ENCODE assay signal across 8 cellular contexts in the genomic region with DNA sequence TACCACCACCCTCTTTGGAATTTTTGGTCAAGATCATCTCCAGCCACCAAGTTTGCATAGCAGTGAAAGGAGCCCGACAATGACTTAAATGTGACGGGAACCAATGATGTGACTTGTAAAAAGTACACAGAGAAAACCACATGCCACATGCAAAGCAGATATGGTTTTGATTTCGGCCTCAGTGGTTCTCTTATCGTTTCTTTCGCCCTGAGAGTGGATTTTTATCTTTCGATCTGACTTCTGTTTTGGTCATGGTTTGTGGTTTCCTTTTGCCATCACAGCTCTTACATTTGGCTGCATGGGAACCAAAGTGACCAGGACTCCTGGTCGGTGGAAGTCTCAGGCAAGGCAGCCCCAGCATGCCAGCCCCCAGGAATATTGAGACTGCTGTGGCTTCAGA. TPM values are rescaled to one million over a fixed set of nuclear protein-coding genes. Genes with fewer than 3 reads are reported as not detected.
A peak's percentile ranks its signal among the peaks of the same experiment; 100 is the strongest.
DNase-seq lines count a peak whose midpoint lies in the region; ATAC-seq lines count a peak whose summit lies in the region.

No MANE protein-coding gene starts in this region.

- peak; percentile 28 to 34 for ATAC-seq in CD4-positive, CD25-positive, alpha-beta regulatory T cell (ENCODE audit: low read depth in 2 of 2)
- peak; percentile 99 for ATAC-seq in GM19395 (IDR thresholded peaks at IDR 0.05; ENCODE audit: unreplicated experiment)
- peak; percentile 98 for ATAC-seq in HG03196 (IDR thresholded peaks at IDR 0.05; ENCODE audit: unreplicated experiment)

- peaks cover 0 to 2% (median 0%) of the 10 kb centered on the region in 7 donors for H3K9me3 Mint-ChIP-seq in CD4-positive, CD25-positive, alpha-beta regulatory T cell

- H3K27ac ChIP-seq in CD4-positive, CD25-positive, alpha-beta regulatory T cell (ENCODE audit: insufficient read depth, low read length, poor library complexity, severe bottlenecking): no peak overlapping the region

- H3K36me3 ChIP-seq in CD4-positive, CD25-positive, alpha-beta regulatory T cell (ENCODE audit: control insufficient read depth, insufficient read depth, low read length): no peaks in the 10 kb centered on the region

- peaks cover 7 to 18% (median 11%) of the 10 kb centered on the region in 4 donors for H3K4me1 Mint-ChIP-seq in CD4-positive, CD25-positive, alpha-beta regulatory T cell

- peaks cover 73% of the 10 kb centered on the region for H3K27me3 Mint-ChIP-seq in CD4-positive, CD25-positive, alpha-beta regulatory T cell

- H3K9me3 ChIP-seq in CD4-positive, CD25-positive, alpha-beta regulatory T cell (ENCODE audit: control insufficient read depth in 2 of 2, low read length in 2 of 2): no peaks in the 10 kb centered on the region

- peaks cover 9% of the 10 kb centered on the region for H3K27me3 ChIP-seq in CD4-positive, CD25-positive, alpha-beta regulatory T cell (ENCODE audit: control insufficient read depth, insufficient read depth, low read length)

- DNase-seq in CD4-positive, CD25-positive, alpha-beta regulatory T cell: peak in 1 of 3 donors; percentile 26
- peak; percentile 49 to 59 for DNase-seq in activated T-cell treated with anti-CD3 and anti-CD28 coated beads, Interleukin-2, amount 50 U/mL, for 48 hours
- DNase-seq in HK-2 (ENCODE audit: unreplicated experiment): no peak
- DNase-seq in anterior cingulate cortex (lab: John Stamatoyannopoulos, UW): no peak
- no peak for DNase-seq in activated gamma-delta T cell treated with Interleukin-2 at 50 U/mL for 16 hours
- DNase-seq in NCI-H146 treated with DMSO at 0.1 percent for 48 hours (lab: John Stamatoyannopoulos, UW; ENCODE audit: unreplicated experiment): no peak

- no peak overlapping the region for H3K27ac Mint-ChIP-seq in CD4-positive, CD25-positive, alpha-beta regulatory T cell

- H3K4me1 ChIP-seq in CD4-positive, CD25-positive, alpha-beta regulatory T cell (ENCODE audit: control insufficient read depth, insufficient read depth, low read length, poor library complexity, severe bottlenecking): peaks cover 4% of the 10 kb centered on the region

- no peaks in the 10 kb centered on the region for H3K36me3 Mint-ChIP-seq in CD4-positive, CD25-positive, alpha-beta regulatory T cell

- H3K4me3 ChIP-seq in CD4-positive, CD25-positive, alpha-beta regulatory T cell (ENCODE audit: low read depth, low read length): no peak overlapping the region

- H3K4me3 Mint-ChIP-seq in CD4-positive, CD25-positive, alpha-beta regulatory T cell: no peak overlapping the region

RNA-seq across cellular contexts. Expression of gene TCF7L2, which starts 31.5 kb away (rescaled TPM):
- 1.8 TPM for total RNA-seq in CD4-positive, CD25-positive, alpha-beta regulatory T cell
- polyA plus RNA-seq in CD4-positive, CD25-positive, alpha-beta regulatory T cell: under 1 TPM in 3 of 4 donors, not detected in 1; 0.38 to 0.55 (median 0.49) TPM

Comparison
In these comparisons a context has a peak if more than half of its experiments do, and no peak if none do; other contexts are left out.
1. ATAC-seq: peak in every context shown above with its lines; median percentile 99 in GM19395; 98 in HG03196; 31 in CD4-positive, CD25-positive, alpha-beta regulatory T cell.
2. DNase-seq: peak in activated T-cell treated with anti-CD3 and anti-CD28 coated beads, Interleukin-2, amount 50 U/mL, for 48 hours (2 of 2); none in HK-2 (single experiment), anterior cingulate cortex (0 of 58), activated gamma-delta T cell treated with Interleukin-2 at 50 U/mL for 16 hours (single experiment) and NCI-H146 treated with DMSO at 0.1 percent for 48 hours (single experiment).